ENCODE assay signal across 1 cellular context in the genomic region with DNA sequence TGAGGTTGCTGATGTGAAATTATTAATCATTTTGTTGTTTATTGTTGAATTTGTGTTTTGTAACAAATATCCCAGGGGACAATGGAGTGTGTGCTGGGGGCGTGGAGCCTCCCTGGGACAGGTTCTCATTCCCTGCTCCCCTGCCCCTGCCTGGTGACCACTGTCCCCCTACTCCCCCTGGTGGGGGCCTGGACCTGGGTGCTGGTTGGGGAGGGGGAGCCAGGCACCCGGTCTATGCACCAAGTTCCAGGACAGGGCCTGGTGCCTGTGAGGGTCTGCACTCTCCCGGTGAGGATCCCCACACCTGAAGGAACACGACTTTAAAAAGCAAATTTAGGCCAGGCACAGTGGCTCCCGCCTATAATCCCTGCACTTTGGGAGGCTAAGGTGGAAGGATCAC.
TF ChIP-seq lines count a peak whose summit lies in the region.

No MANE protein-coding gene starts in this region.

TF ChIP-seq in K562, 482 proteins besides CTCF, POLR2A, EP300 and RAD21 (continued from another document):
- TF ChIP-seq, protein P1, sequence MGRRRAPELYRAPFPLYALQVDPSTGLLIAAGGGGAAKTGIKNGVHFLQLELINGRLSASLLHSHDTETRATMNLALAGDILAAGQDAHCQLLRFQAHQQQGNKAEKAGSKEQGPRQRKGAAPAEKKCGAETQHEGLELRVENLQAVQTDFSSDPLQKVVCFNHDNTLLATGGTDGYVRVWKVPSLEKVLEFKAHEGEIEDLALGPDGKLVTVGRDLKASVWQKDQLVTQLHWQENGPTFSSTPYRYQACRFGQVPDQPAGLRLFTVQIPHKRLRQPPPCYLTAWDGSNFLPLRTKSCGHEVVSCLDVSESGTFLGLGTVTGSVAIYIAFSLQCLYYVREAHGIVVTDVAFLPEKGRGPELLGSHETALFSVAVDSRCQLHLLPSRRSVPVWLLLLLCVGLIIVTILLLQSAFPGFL (CRISPR knock-in tag; IDR thresholded peaks at IDR 0.05), result no peak
- no peak for TF ChIP-seq RFX5 (IDR thresholded peaks at IDR 0.05; ENCODE audit: low read depth, low read length)
- no peak for TF ChIP-seq HNRNPK (IDR thresholded peaks at IDR 0.05; ENCODE audit: low read depth, low read length, poor library complexity, severe bottlenecking)
